13 cellular contexts compared by ENCODE assay signal in the genomic region with DNA sequence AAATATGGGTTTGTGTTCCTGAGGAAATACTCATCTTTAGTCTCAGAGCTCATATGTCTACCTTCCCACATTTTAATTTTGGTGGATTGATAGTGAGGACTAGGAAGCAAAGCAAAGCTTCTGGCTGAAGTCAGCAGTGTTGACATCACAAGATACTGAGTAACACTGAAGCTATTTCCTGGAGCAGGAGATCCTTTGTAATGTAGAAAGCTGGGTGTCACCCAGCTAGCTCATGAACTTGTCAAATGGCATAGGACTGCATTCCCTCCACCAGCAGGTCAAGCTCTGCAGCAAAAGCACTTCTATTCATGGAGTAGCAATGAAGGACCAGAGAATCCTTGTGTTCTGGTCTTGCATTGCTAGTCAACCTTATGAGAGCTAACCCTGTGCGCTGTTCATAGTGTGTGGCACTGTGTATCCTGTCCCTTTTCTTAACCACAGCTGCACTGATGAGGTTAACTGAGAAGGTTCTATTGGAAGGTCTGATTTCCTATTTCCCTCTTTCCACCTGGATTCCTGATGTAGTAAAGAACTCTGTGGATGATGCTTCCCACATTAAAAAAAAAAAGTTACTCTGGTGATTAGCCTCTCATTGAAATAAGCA.
DNase-seq lines count a peak whose midpoint lies in the region; ATAC-seq and TF ChIP-seq lines count a peak whose summit lies in the region.
"Had no signal": no experiment of that assay in that cellular context is flagged by ENCODE, and none has a peak within 500 bp of the region (broad histone marks: within the 10 kb centered on the region; RNA-seq: fewer than 3 reads in every experiment).

No MANE protein-coding gene starts in this region.

- no peaks in the 10 kb centered on the region for H3K27me3 Mint-ChIP-seq in Calu3 (ENCODE audit: unreplicated experiment)
- H3K27me3 Mint-ChIP-seq: activated CD4-positive, alpha-beta T cell treated with anti-CD3 and anti-CD28 coated beads, Interleukin-2, amount 10 ng/mL, durations not matched to agents 7 days and 5 days had no signal

- no peak overlapping the region for H3K4me3 Mint-ChIP-seq in Calu3 (ENCODE audit: low read depth, unreplicated experiment)
- H3K4me3 Mint-ChIP-seq: activated CD4-positive, alpha-beta T cell treated with anti-CD3 and anti-CD28 coated beads, Interleukin-2, amount 10 ng/mL, durations not matched to agents 7 days and 5 days had no signal

- no peak overlapping the region for H3K27ac Mint-ChIP-seq in Calu3 (ENCODE audit: unreplicated experiment)
- H3K27ac Mint-ChIP-seq: activated CD4-positive, alpha-beta T cell treated with anti-CD3 and anti-CD28 coated beads, Interleukin-2, amount 10 ng/mL, durations not matched to agents 7 days and 5 days had no signal

- DNase-seq in Calu3: peak; percentile 7
- peak; percentile 87 for DNase-seq in dermis blood vessel endothelial cell
- peak; percentile 60 for DNase-seq in kidney epithelial cell (ENCODE audit: low read depth)
- DNase-seq in cerebellar cortex (ENCODE audit: low spot score): no peak
- DNase-seq in GM10266 (ENCODE audit: extremely low spot score): no peak
- DNase-seq: activated CD4-positive, alpha-beta T cell treated with anti-CD3 and anti-CD28 coated beads, Interleukin-2, amount 10 ng/mL, durations not matched to agents 7 days and 5 days; activated gamma-delta T cell; cerebellar nuclear complex; GF-D8; left ventricle myocardium superior had no signal

- intact Hi-C loops in Calu3 (cut with micrococcal nuclease; ENCODE audit: unreplicated experiment): no loop called here

- H3K36me3 ChIP-seq in HUES6 (ENCODE audit: control insufficient read depth, insufficient read depth, low read length) (no peaks in the 10 kb centered on the region), kidney epithelial cell (ENCODE audit: control insufficient read depth, insufficient read depth, low read length) (no peaks in the 10 kb centered on the region)

- peak overlapping the region; percentile 71; the same call in 1 of the 2 replicates for H3K27ac ChIP-seq in HUES6 (ENCODE audit: low read depth, low read length)

- H3K27me3 ChIP-seq in HUES6 (ENCODE audit: control insufficient read depth, insufficient read depth, low read length) (no peaks in the 10 kb centered on the region), kidney epithelial cell (ENCODE audit: control insufficient read depth, insufficient read depth, low read length) (no peaks in the 10 kb centered on the region)

- H3K4me3 ChIP-seq in HUES6 (ENCODE audit: low read depth, low read length): peak overlapping the region; percentile 24; the same call in 1 of the 2 replicates
- no peak overlapping the region for H3K4me3 ChIP-seq in kidney epithelial cell (ENCODE audit: low read depth, low read length)

- ATAC-seq in GM19324 (IDR thresholded peaks at IDR 0.05; ENCODE audit: low FRiP score, unreplicated experiment) (no peak), HG03565 (IDR thresholded peaks at IDR 0.05; ENCODE audit: unreplicated experiment) (no peak)
- ATAC-seq: left ventricle myocardium superior had no signal

- BruUV-seq in Calu3 (replicated peaks; lab: Mats Ljungman, UMichigan): no TSS peak

- peaks cover 41% of the 10 kb centered on the region for H3K4me1 ChIP-seq in HUES6 (ENCODE audit: control insufficient read depth, insufficient read depth, low read length)

- peak overlapping the region; percentile 21 for H3K9ac ChIP-seq in HUES6 (ENCODE audit: low read length)

- CTCF ChIA-PET in Calu3 (lab: Charles Lee): interaction anchor here (1.2 kb wide), 1 partner anchor 421 kb away, joined by 3 read pairs; no protein-coding TSS in a partner anchor

- H3K4me1 Mint-ChIP-seq in Calu3 (ENCODE audit: low read depth, unreplicated experiment): peaks cover 21% of the 10 kb centered on the region
- H3K4me1 Mint-ChIP-seq: activated CD4-positive, alpha-beta T cell treated with anti-CD3 and anti-CD28 coated beads, Interleukin-2, amount 10 ng/mL, durations not matched to agents 7 days and 5 days had no signal

- no peaks in the 10 kb centered on the region for H3K36me3 Mint-ChIP-seq in Calu3 (ENCODE audit: insufficient read depth, unreplicated experiment)

- no peaks in the 10 kb centered on the region for H3K9me3 ChIP-seq in HUES6 (ENCODE audit: control insufficient read depth, insufficient read depth, low read depth, low read length)

- H3K9me3 Mint-ChIP-seq in Calu3 (ENCODE audit: low read depth, unreplicated experiment): no peaks in the 10 kb centered on the region
- H3K9me3 Mint-ChIP-seq: activated CD4-positive, alpha-beta T cell treated with anti-CD3 and anti-CD28 coated beads, Interleukin-2, amount 10 ng/mL, durations not matched to agents 7 days and 5 days had no signal

- TF ChIP-seq CTCF in Calu3 (IDR thresholded peaks at IDR 0.05; ENCODE audit: unreplicated experiment) (no peak), kidney epithelial cell (IDR thresholded peaks at IDR 0.05; ENCODE audit: insufficient read depth, low read length, poor library complexity, severe bottlenecking) (no peak), GM10266 (IDR thresholded peaks at IDR 0.05; ENCODE audit: control insufficient read depth, insufficient read depth, low read depth, missing control alignments) (no peak)

Comparison
In these comparisons a context has a peak if more than half of its experiments do, and no peak if none do; other contexts are left out.
1. DNase-seq: peak in Calu3 (single experiment), dermis blood vessel endothelial cell (single experiment) and kidney epithelial cell (single experiment); none in cerebellar cortex (single experiment) and GM10266 (single experiment).